9 cellular contexts compared by ENCODE assay signal in genomic region chr17:38429476-38430100, GRCh38. TPM values are rescaled to one million over a fixed set of nuclear protein-coding genes. Genes with fewer than 3 reads are reported as not detected.
DNase-seq lines count a peak whose midpoint lies in the region; ATAC-seq and TF ChIP-seq lines count a peak whose summit lies in the region.
"Had no signal": no experiment of that assay in that cellular context is flagged by ENCODE, and none has a peak within 500 bp of the region (broad histone marks: within the 10 kb centered on the region; RNA-seq: fewer than 3 reads in every experiment).

No MANE protein-coding gene starts in this region.

- peaks cover 18% of the 10 kb centered on the region for H3K4me1 ChIP-seq in NT2/D1 (ENCODE audit: insufficient read depth, insufficient read length)

- no peak for TF ChIP-seq EP300 in neural cell (conservative IDR thresholded peaks at IDR 0.05; ENCODE audit: poor library complexity, severe bottlenecking)

- H3K79me2 ChIP-seq in neural cell (replicated peaks; ENCODE audit: insufficient read depth, low read length) = no peaks in the 10 kb centered on the region

- H3K4me3 Mint-ChIP-seq in effector memory CD8-positive, alpha-beta T cell = peak overlapping the region; percentile 66 to 75

- H3K4me2 ChIP-seq in neural cell (ENCODE audit: low read length) = no peak overlapping the region

- peaks cover 23 to 45% of the 10 kb centered on the region in 2 donors for H3K27me3 Mint-ChIP-seq in effector memory CD8-positive, alpha-beta T cell

- DNase-seq in AG09309 (ENCODE audit: low read depth) (no peak), NT2/D1 (ENCODE audit: low read depth, low spot score) (no peak), NCI-H748 treated with DMSO at 0.1 percent for 48 hours (lab: John Stamatoyannopoulos, UW) (no peak), UCSD-AML1 (lab: John Stamatoyannopoulos, UW; ENCODE audit: unreplicated experiment) (no peak), OCI-M2 (lab: John Stamatoyannopoulos, UW; ENCODE audit: unreplicated experiment) (no peak)
- no peak for DNase-seq in effector memory CD8-positive, alpha-beta T cell
- DNase-seq: effector CD4-positive, alpha-beta T cell had no signal

- H3K9me3 ChIP-seq in NT2/D1 (ENCODE audit: insufficient read depth, low read length) (no peaks in the 10 kb centered on the region), neural cell (ENCODE audit: low read length) (no peaks in the 10 kb centered on the region)

- peaks cover 4% of the 10 kb centered on the region for H3K36me3 Mint-ChIP-seq in effector memory CD8-positive, alpha-beta T cell (ENCODE audit: insufficient read depth)

- H3K9me2 ChIP-seq in neural cell (ENCODE audit: insufficient read depth, low read length) = no peaks in the 10 kb centered on the region

- H3K36me3 ChIP-seq in NT2/D1 (ENCODE audit: insufficient read depth, insufficient read length, low read length) (peaks cover 17% of the 10 kb centered on the region), neural cell (ENCODE audit: insufficient read depth, low read length) (no peaks in the 10 kb centered on the region)

- ATAC-seq in effector memory CD8-positive, alpha-beta T cell (replicated peaks) = no peak
- ATAC-seq in GM19023 (IDR thresholded peaks at IDR 0.05; ENCODE audit: unreplicated experiment) = no peak

- H3K27ac Mint-ChIP-seq in effector memory CD8-positive, alpha-beta T cell = peak overlapping the region; percentile 73 to 77

- H3K9ac ChIP-seq in NT2/D1 (ENCODE audit: insufficient read length, low read depth) = peak overlapping the region; percentile 73
- no peak overlapping the region for H3K9ac ChIP-seq in neural cell (ENCODE audit: low read length)

- H3K4me1 Mint-ChIP-seq in effector memory CD8-positive, alpha-beta T cell (ENCODE audit: low read depth in 2 of 2) = peaks cover 6 to 7% of the 10 kb centered on the region in 2 donors

- no peaks in the 10 kb centered on the region for H3F3A ChIP-seq in neural cell (ENCODE audit: insufficient read depth, low read length, poor library complexity, severe bottlenecking)

- TF ChIP-seq RAD21 in neural cell (conservative IDR thresholded peaks at IDR 0.05) = no peak

- H4K20me1 ChIP-seq in neural cell (ENCODE audit: insufficient read depth) = no peaks in the 10 kb centered on the region

- H2AFZ ChIP-seq in neural cell (ENCODE audit: low read depth, low read length) = no peak overlapping the region

- H3K4me3 ChIP-seq in AG09309 (ENCODE audit: control insufficient read depth, low read depth, low read length) = peak overlapping the region; percentile 63
- no peak overlapping the region for H3K4me3 ChIP-seq in NT2/D1 (ENCODE audit: insufficient read length, low read depth)
- H3K4me3 ChIP-seq in neural cell (ENCODE audit: low read length) = peak overlapping the region; percentile 66

- H3K27ac ChIP-seq in neural cell (ENCODE audit: low read length) = no peak overlapping the region

- no peaks in the 10 kb centered on the region for H3K9me3 Mint-ChIP-seq in effector memory CD8-positive, alpha-beta T cell

- no peak for TF ChIP-seq CTCF in AG09309 (IDR thresholded peaks at IDR 0.05; ENCODE audit: control insufficient read depth, insufficient read depth, low read depth, low read length, missing control alignments)
- TF ChIP-seq CTCF in neural cell (IDR thresholded peaks at IDR 0.05; ENCODE audit: poor library complexity, severe bottlenecking) = no peak

- H3K27me3 ChIP-seq in NT2/D1 (ENCODE audit: insufficient read depth, insufficient read length) (peaks cover 7% of the 10 kb centered on the region), neural cell (ENCODE audit: insufficient read depth, low read depth, low read length) (peaks cover 10% of the 10 kb centered on the region)

TF ChIP-seq in neural cell, 6 proteins besides CTCF, POLR2A, EP300 and RAD21:
- TF ChIP-seq MXI1 (conservative IDR thresholded peaks at IDR 0.05; ENCODE audit: poor library complexity, severe bottlenecking) = no peak
- no peak for TF ChIP-seq REST (IDR thresholded peaks at IDR 0.05; ENCODE audit: borderline replicate concordance)
- TF ChIP-seq EZH2 (IDR thresholded peaks at IDR 0.05; ENCODE audit: borderline replicate concordance, insufficient read depth, low read length, poor library complexity, severe bottlenecking) = no peak
- TF ChIP-seq POLR2AphosphoS5 (IDR thresholded peaks at IDR 0.05) = no peak
- no peak for TF ChIP-seq TAF1 (IDR thresholded peaks at IDR 0.05; ENCODE audit: low read depth)
- no peak for TF ChIP-seq SMC3 (conservative IDR thresholded peaks at IDR 0.05; ENCODE audit: poor library complexity)

RNA-seq across cellular contexts. Expression of gene ARHGAP23, which starts 1.3 kb away (rescaled TPM):
- 1.6 and 2.1 TPM in 2 replicates for polyA plus RNA-seq in neural cell
- polyA minus RNA-seq in neural cell = 12.9 and 13.4 TPM in 2 replicates
